In the genomic region with DNA sequence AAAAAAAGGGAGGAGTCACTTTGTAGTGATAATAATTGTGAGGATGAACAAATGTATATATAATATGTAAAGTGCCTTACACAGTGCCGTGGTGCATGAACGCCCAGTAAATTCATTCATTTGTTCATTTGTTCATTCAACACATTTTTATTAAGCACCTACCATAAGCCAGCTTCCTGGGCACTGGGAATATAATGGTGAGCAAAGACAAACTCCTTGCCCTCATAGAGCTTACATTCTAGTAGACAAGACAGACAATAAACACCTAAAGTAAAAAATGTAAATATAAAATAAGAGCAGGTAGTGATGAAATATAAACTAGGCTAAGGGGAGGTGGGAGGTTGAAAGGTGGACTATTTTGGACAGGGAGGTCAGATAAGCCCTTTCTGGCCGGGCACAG, we compare ENCODE assay signal across 20 cellular contexts.
"Had no signal": no experiment of that assay in that cellular context is flagged by ENCODE, and none has a peak within 500 bp of the region (broad histone marks: within the 10 kb centered on the region; RNA-seq: fewer than 3 reads in every experiment).

No MANE protein-coding gene starts in this region.

- H3K9me3 ChIP-seq: MG63, SK-N-SH had no signal

- H3K4me3 ChIP-seq: MG63 had no signal

- DNase-seq: Karpas-422, KG1, NCI-H1092, NCI-H1436, NCI-H187, NCI-H2029, NCI-H2081 treated with DMSO at 0.1 percent for 48 hours, NCI-H2171, NCI-H226, NCI-H446, NCI-H510A, NCI-H524 treated with DMSO at 0.1 percent for 48 hours, NCI-H69, NCI-H774, Right ventricle myocardium superior, RPMI8226, SIG-M5, SK-N-SH had no signal

- H3K27ac ChIP-seq: HL-60 had no signal

- H3K4me2 ChIP-seq: SK-N-SH had no signal

- H3K36me3 ChIP-seq: MG63 had no signal

- H3K27me3 ChIP-seq: MG63 had no signal

- H3K9ac ChIP-seq: SK-N-SH had no signal
